In the genomic region with DNA sequence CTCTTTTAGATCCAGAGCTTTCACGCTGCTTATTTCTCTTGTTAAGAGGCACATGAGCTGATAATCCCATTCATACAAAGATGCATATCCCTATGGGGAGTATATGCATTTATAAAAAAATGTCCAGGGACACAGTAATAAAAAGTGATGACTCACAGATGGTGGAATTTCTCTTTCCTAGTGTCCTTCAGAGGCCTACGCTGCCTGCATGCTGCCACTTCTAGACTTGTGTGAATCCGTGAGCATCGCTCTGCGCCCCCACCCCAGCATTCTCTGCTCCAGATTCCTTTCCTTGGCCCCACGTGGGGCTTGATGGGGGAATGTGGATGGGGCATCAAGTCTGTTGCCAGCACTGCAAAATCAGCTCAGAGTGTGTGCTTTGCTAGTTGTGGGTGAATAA, we compare ENCODE assay signal across 22 cellular contexts. TPM values are rescaled to one million over a fixed set of nuclear protein-coding genes. Genes with fewer than 3 reads are reported as not detected.
DNase-seq lines count a peak whose midpoint lies in the region; ATAC-seq, FAIRE-seq and TF ChIP-seq lines count a peak whose summit lies in the region.
"Had no signal": no experiment of that assay in that cellular context is flagged by ENCODE, and none has a peak within 500 bp of the region (broad histone marks: within the 10 kb centered on the region; RNA-seq: fewer than 3 reads in every experiment).

No MANE protein-coding gene starts in this region.

- DNase-seq in A549 (ENCODE audit: low read depth in 1 of 2, low spot score in 1 of 2) (peak; percentile 10 to 17), HCT116 (ENCODE audit: low read depth, low spot score) (no peak), SK-N-MC (ENCODE audit: low read depth, low spot score) (no peak), iris pigment epithelial cell (ENCODE audit: low read depth) (peak; percentile 40), AML-193 (lab: John Stamatoyannopoulos, UW) (no peak), NCI-H1436 (lab: John Stamatoyannopoulos, UW) (no peak), occipital lobe (lab: John Stamatoyannopoulos, UW) (no peak), NCI-H2196 (lab: John Stamatoyannopoulos, UW; ENCODE audit: unreplicated experiment) (no peak)
- DNase-seq: ACHN; activated CD4-positive, alpha-beta T cell treated with anti-CD3 and anti-CD28 coated beads, Interleukin-2, amount 50 U/mL, for 1 hour; heart right ventricle; Karpas-422; naive thymus-derived CD8-positive, alpha-beta T cell; NCI-H1694 treated with DMSO at 0.1 percent for 48 hours; NCI-H2171 treated with DMSO at 0.1 percent for 48 hours; NCI-H526; spleen; stimulated activated CD4-positive, alpha-beta T cell treated with anti-CD3 and anti-CD28 coated beads, Interleukin-2, amount 100 ng/mL, for 48 hours; stimulated activated naive B cell treated with anti-CD40 and anti-IgM and Interleukin-4, amounts not matched to agents 10 μg/mL and 1 μg/mL and 100 μg/mL, for 72 hours had no signal

- RAD21 ChIA-PET in HCT116 (lab: Charles Lee; ENCODE audit: low non-redundant PET in 1 of 2, low total read pairs in 2 of 2, uncharacterized antibody in 2 of 2, unreplicated experiment in 2 of 2), result no interaction called here

- H3K36me3 ChIP-seq in HCT116 (ENCODE audit: control insufficient read depth in 1 of 2, insufficient read depth in 2 of 2, low read length in 2 of 2) (no peaks in the 10 kb centered on the region), SK-N-MC (ENCODE audit: insufficient read depth, low read length) (no peaks in the 10 kb centered on the region)
- H3K36me3 ChIP-seq: BLaER1 treated with 17β-estradiol and CSF1 and Interleukin-3, amounts not matched to agents 10 nM and 100 nM; heart right ventricle; spleen had no signal

- no peaks in the 10 kb centered on the region for H3K9me2 ChIP-seq in HCT116 (ENCODE audit: insufficient read depth)

- H4K20me1 ChIP-seq in HCT116 (ENCODE audit: insufficient read depth), result no peaks in the 10 kb centered on the region
- H4K20me1 ChIP-seq: BLaER1 treated with 17β-estradiol and CSF1 and Interleukin-3, amounts not matched to agents 10 nM and 100 nM had no signal

- H3K9ac ChIP-seq in HCT116 (ENCODE audit: low read length) (no peak overlapping the region), SK-N-MC (ENCODE audit: insufficient read length) (no peak overlapping the region)
- H3K9ac ChIP-seq: BLaER1 treated with 17β-estradiol and CSF1 and Interleukin-3, amounts not matched to agents 10 nM and 100 nM had no signal

- TF ChIP-seq EP300 in A549 (IDR thresholded peaks at IDR 0.05), result no peak

- POLR2A ChIA-PET in A549 (lab: Yijun Ruan, JAX), result no interaction called here
- POLR2A ChIA-PET in HCT116 (lab: Charles Lee), result no interaction called here

- H3K79me2 ChIP-seq in HCT116 (ENCODE audit: insufficient read depth, low read length), result no peaks in the 10 kb centered on the region

- no peak overlapping the region for H3K4me3 ChIP-seq in A549
- H3K4me3 ChIP-seq in HCT116 (replicated peaks in 1 of 2; ENCODE audit: low read depth in 1 of 2, low read length in 2 of 2), result no peak overlapping the region
- H3K4me3 ChIP-seq in SK-N-MC, result no peak overlapping the region
- H3K4me3 ChIP-seq: BLaER1 treated with 17β-estradiol and CSF1 and Interleukin-3, amounts not matched to agents 10 nM and 100 nM; heart right ventricle; spleen had no signal

- H3K9me3 ChIP-seq in A549, result no peaks in the 10 kb centered on the region
- H3K9me3 ChIP-seq in HCT116 (ENCODE audit: control insufficient read depth in 1 of 2, insufficient read depth in 1 of 2, low read depth in 1 of 2, low read length in 2 of 2), result no peaks in the 10 kb centered on the region
- H3K9me3 ChIP-seq in SK-N-MC (ENCODE audit: low read depth, low read length), result no peaks in the 10 kb centered on the region
- H3K9me3 ChIP-seq: heart right ventricle, spleen had no signal

- no TSS peak for BruUV-seq in HCT116 (replicated peaks; lab: Mats Ljungman, UMichigan)

- H3K27me3 ChIP-seq in HCT116 (ENCODE audit: insufficient read depth, low read length), result no peaks in the 10 kb centered on the region
- H3K27me3 ChIP-seq: BLaER1 treated with 17β-estradiol and CSF1 and Interleukin-3, amounts not matched to agents 10 nM and 100 nM; spleen had no signal

- no peak for TF ChIP-seq POLR2A in A549 (IDR thresholded peaks at IDR 0.05; ENCODE audit: low read length)
- no peak for TF ChIP-seq POLR2A in HCT116 (IDR thresholded peaks at IDR 0.05; ENCODE audit: borderline replicate concordance, extremely low read depth, insufficient read depth, insufficient read length)

- no peak overlapping the region for H3K4me2 ChIP-seq in A549
- no peak overlapping the region for H3K4me2 ChIP-seq in HCT116 (ENCODE audit: low read length)
- H3K4me2 ChIP-seq: BLaER1 treated with 17β-estradiol and CSF1 and Interleukin-3, amounts not matched to agents 10 nM and 100 nM had no signal

- no peak for TF ChIP-seq CTCF in A549 (IDR thresholded peaks at IDR 0.05)
- TF ChIP-seq CTCF in HCT116 (IDR thresholded peaks at IDR 0.05 in 2 of 3, conservative IDR thresholded peaks at IDR 0.05 in 1 of 3; ENCODE audit: borderline replicate concordance in 1 of 3, insufficient read depth in 1 of 3, low read depth in 2 of 3, low read length in 2 of 3), result no peak

- intact Hi-C loops in HCT116 (cut with micrococcal nuclease), result no loop called here

- TF ChIP-seq RAD21 in A549 (conservative IDR thresholded peaks at IDR 0.05 in 1 of 2, IDR thresholded peaks at IDR 0.05 in 1 of 2) (no peak), HCT116 (IDR thresholded peaks at IDR 0.05; ENCODE audit: low read depth) (no peak)

- 64% methylated on average over 6 of the region's 6 CpGs for WGBS in A549 (ENCODE audit: missing lambda C conversion rate)

- no peak for FAIRE-seq in A549 (lab: Jason Lieb, UNC)
- FAIRE-seq: endothelial cell of umbilical vein had no signal

- H3K4me1 ChIP-seq in A549, result 0 out of 3 replicates have a peak, but pooled peaks cover 4% of the 10 kb centered on the region
- H3K4me1 ChIP-seq in HCT116 (ENCODE audit: control insufficient read depth in 1 of 2, insufficient read depth in 2 of 2, low read length in 2 of 2), result peaks cover 0 to 7% of the 10 kb centered on the region in 2 experiments; a peak in 2 of 4 replicates
- H3K4me1 ChIP-seq: BLaER1 treated with 17β-estradiol and CSF1 and Interleukin-3, amounts not matched to agents 10 nM and 100 nM; heart right ventricle; spleen had no signal

- H3K27ac ChIP-seq in A549, result no peak overlapping the region
- H3K27ac ChIP-seq in HCT116 (ENCODE audit: low read depth, low read length), result no peak overlapping the region
- peak overlapping the region; percentile 4; the same call in 1 of the 2 replicates for H3K27ac ChIP-seq in SK-N-MC
- H3K27ac ChIP-seq: BLaER1 treated with 17β-estradiol and CSF1 and Interleukin-3, amounts not matched to agents 10 nM and 100 nM; heart right ventricle; spleen had no signal

- CTCF ChIA-PET in A549 (lab: Yijun Ruan, JAX), result no interaction called here
- CTCF ChIA-PET in HCT116 (lab: Charles Lee), result no interaction called here

- ATAC-seq in A549 (peak in 1 of 2 experiments; percentile 56; a peak in 3 of 6 replicates), HCT116 (peak; percentile 57; the same call in 1 of the 2 replicates)
- ATAC-seq: heart right ventricle; left lobe of liver; naive thymus-derived CD8-positive, alpha-beta T cell; stimulated activated naive B cell treated with anti-CD40 and anti-IgM and Interleukin-4, amounts not matched to agents 10 μg/mL and 1 μg/mL and 100 μg/mL, for 72 hours had no signal

- no peak overlapping the region for H2AFZ ChIP-seq in HCT116 (ENCODE audit: low read depth, low read length, poor library complexity, severe bottlenecking)

TF ChIP-seq in A549, 52 proteins besides CTCF, POLR2A, EP300 and RAD21:
- TF ChIP-seq POLR2AphosphoS2 (conservative IDR thresholded peaks at IDR 0.05; ENCODE audit: low read length) (no peak), FOSL2 (IDR thresholded peaks at IDR 0.05) (no peak), FOSL2 (CRISPR knock-in tag; IDR thresholded peaks at IDR 0.05) (peak; percentile 54)
TF ChIP-seq in A549: peak in this region for 1.

TF ChIP-seq in HCT116, 20 proteins besides CTCF, POLR2A, EP300 and RAD21 (continues in another document):
- no peak for TF ChIP-seq ATF3 (IDR thresholded peaks at IDR 0.05)
- TF ChIP-seq ZNF274 (IDR thresholded peaks at IDR 0.05; ENCODE audit: low read depth, low read length), result no peak
- no peak for TF ChIP-seq POLR2AphosphoS5 (IDR thresholded peaks at IDR 0.05; ENCODE audit: low read depth, low read length)
- no peak for TF ChIP-seq ZFX (IDR thresholded peaks at IDR 0.05)
- no peak for TF ChIP-seq FOSL1 (IDR thresholded peaks at IDR 0.05; ENCODE audit: low read depth)
- no peak for TF ChIP-seq SP1 (IDR thresholded peaks at IDR 0.05; ENCODE audit: low read depth)
- no peak for TF ChIP-seq JUND (IDR thresholded peaks at IDR 0.05)
- no peak for TF ChIP-seq TCF7L2 (IDR thresholded peaks at IDR 0.05; ENCODE audit: borderline replicate concordance, extremely low read depth, insufficient read depth, insufficient read length)
- no peak for TF ChIP-seq EZH2 (IDR thresholded peaks at IDR 0.05)
- no peak for TF ChIP-seq CBX3 (IDR thresholded peaks at IDR 0.05; ENCODE audit: low read depth)
- TF ChIP-seq, protein P1, sequence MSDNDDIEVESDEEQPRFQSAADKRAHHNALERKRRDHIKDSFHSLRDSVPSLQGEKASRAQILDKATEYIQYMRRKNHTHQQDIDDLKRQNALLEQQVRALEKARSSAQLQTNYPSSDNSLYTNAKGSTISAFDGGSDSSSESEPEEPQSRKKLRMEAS (IDR thresholded peaks at IDR 0.05), result no peak
- TF ChIP-seq CEBPB (IDR thresholded peaks at IDR 0.05; ENCODE audit: low read depth), result no peak

RNA-seq across cellular contexts. Expression of gene RASGRF2, which starts 22.6 kb away (rescaled TPM):
- polyA plus RNA-seq in A549 (2011; rRNA removed), result 2.1 TPM in 2 replicates
- polyA plus RNA-seq in A549 (2012; cell fraction: cytosol; rRNA removed), result 0.27 and 0.29 TPM in 2 replicates
- 0.35 and 0.42 TPM in 2 replicates for polyA plus RNA-seq in A549 (2012; cell fraction: nucleus; rRNA removed)
- 1.4 to 2.2 TPM (median 1.8 TPM) in 3 replicates for polyA plus RNA-seq in A549 (2017; fragmentation: RNase III; extraction: RNeasy Plus Mini Kit Qiagen cat#74134 plus additional on column Dnase treatment)
- 2.9 and 3.1 TPM in 2 replicates for polyA minus RNA-seq in A549 (2011; rRNA and poly(A)+ RNA removed)
- total RNA-seq in HCT116 (2021; ENCODE audit: unreplicated experiment), result 0.05 TPM
- polyA plus RNA-seq in HCT116 (2012), result 0.04 and 0.09 TPM in 2 replicates
- 20.0 TPM for total RNA-seq in occipital lobe

Comparison
In these comparisons a context has a peak if more than half of its experiments do, and no peak if none do; other contexts are left out.
1. DNase-seq: peak in A549 (2 of 2) and iris pigment epithelial cell (single experiment); none in HCT116 (single experiment), SK-N-MC (single experiment), AML-193 (0 of 2), NCI-H1436 (single experiment), occipital lobe (single experiment) and NCI-H2196 (single experiment).
2. RNA of gene RASGRF2, which starts 22.6 kb away (total RNA-seq): 20.0 TPM in occipital lobe (single experiment); 0.05 TPM in HCT116 (single experiment); every median in the first group is over 10 times any median in the second.